Comparison of ENCODE assay signal across 9 cellular contexts in genomic region chr15:69225355-69226027, GRCh38.
DNase-seq lines count a peak whose midpoint lies in the region; ATAC-seq and TF ChIP-seq lines count a peak whose summit lies in the region.
"Had no signal": no experiment of that assay in that cellular context is flagged by ENCODE, and none has a peak within 500 bp of the region (broad histone marks: within the 10 kb centered on the region; RNA-seq: fewer than 3 reads in every experiment).

No MANE protein-coding gene starts in this region.

- no peak overlapping the region for H2AFZ ChIP-seq in HCT116 (ENCODE audit: low read depth, low read length, poor library complexity, severe bottlenecking)
- no peak overlapping the region for H2AFZ ChIP-seq in smooth muscle cell (ENCODE audit: low read depth)

- RAD21 ChIA-PET in HCT116 (lab: Charles Lee; ENCODE audit: low non-redundant PET in 1 of 2, low total read pairs in 2 of 2, uncharacterized antibody in 2 of 2, unreplicated experiment in 2 of 2), result interaction anchor here in 1 of 2 experiments (1.3 kb wide), 1 partner anchor 166 kb away, joined by 5 read pairs; no protein-coding TSS in a partner anchor

- H3K4me3 ChIP-seq in AG04450 (ENCODE audit: low read depth, low read length), result no peak overlapping the region
- no peak overlapping the region for H3K4me3 ChIP-seq in HCT116 (replicated peaks in 1 of 2; ENCODE audit: low read depth in 1 of 2, low read length in 2 of 2)
- no peak overlapping the region for H3K4me3 ChIP-seq in gastrocnemius medialis
- no peak overlapping the region for H3K4me3 ChIP-seq in smooth muscle cell

- H3K4me1 ChIP-seq in HCT116 (ENCODE audit: control insufficient read depth in 1 of 2, insufficient read depth in 2 of 2, low read length in 2 of 2), result no peaks in the 10 kb centered on the region
- peaks cover 0 to 11% of the 10 kb centered on the region in 2 donors for H3K4me1 ChIP-seq in gastrocnemius medialis
- no peaks in the 10 kb centered on the region for H3K4me1 ChIP-seq in smooth muscle cell (ENCODE audit: low read depth)

- ATAC-seq in HCT116 (0 out of 2 replicates have a peak, but pooled peaks have one; percentile 49), gastrocnemius medialis (no peak)

- CTCF ChIA-PET in AG04450 (lab: Charles Lee), result interaction anchor here (1.3 to 8.1 kb wide), 3 partner anchors 64 to 191 kb away, joined by 3 to 70 read pairs (median 11); no protein-coding TSS in a partner anchor
- CTCF ChIA-PET in HCT116 (lab: Charles Lee), result interaction anchor here (0.6 to 2.2 kb wide), 9 partner anchors 10 to 194 kb away, joined by 3 to 10 read pairs (median 4); no protein-coding TSS in a partner anchor

- H3K36me3 ChIP-seq in HCT116 (ENCODE audit: control insufficient read depth in 1 of 2, insufficient read depth in 2 of 2, low read length in 2 of 2), result no peaks in the 10 kb centered on the region
- peaks cover 3 to 5% of the 10 kb centered on the region in 2 donors for H3K36me3 ChIP-seq in gastrocnemius medialis
- H3K36me3 ChIP-seq in smooth muscle cell (ENCODE audit: low read depth), result no peaks in the 10 kb centered on the region

- DNase-seq in AG04450 (ENCODE audit: low read depth, low spot score) (no peak), HCT116 (ENCODE audit: low read depth, low spot score) (peak; percentile 26), SK-N-DZ (ENCODE audit: low spot score) (peak; percentile 26), globus pallidus (ENCODE audit: low spot score) (peak; percentile 41), gastrocnemius medialis (no peak), smooth muscle cell (lab: John Stamatoyannopoulos, UW; ENCODE audit: unreplicated experiment) (no peak), DMS153 treated with DMSO at 0.1 percent for 48 hours (lab: John Stamatoyannopoulos, UW; ENCODE audit: unreplicated experiment) (no peak), 8988T (no peak)
- DNase-seq: T-helper 9 cell had no signal

- WGBS in smooth muscle cell (ENCODE audit: low lambda C conversion rate), result 74% methylated on average over 2 of the region's 2 CpGs

- no TSS peak for BruUV-seq in HCT116 (replicated peaks; lab: Mats Ljungman, UMichigan)

- H3F3A ChIP-seq in smooth muscle cell (ENCODE audit: low read depth), result no peaks in the 10 kb centered on the region

- in situ Hi-C loops in gastrocnemius medialis (cut with MboI; ENCODE audit: low sequenced_read_pairs in 4 of 4), result no loop called here

- no peaks in the 10 kb centered on the region; the same call in 1 of the 2 replicates for H3K9me2 ChIP-seq in HCT116 (ENCODE audit: insufficient read depth)

- intact Hi-C loops in HCT116 (cut with micrococcal nuclease) (loop anchor here (1.0 kb wide), 1 partner anchor 166 kb away; no protein-coding TSS in a partner anchor), gastrocnemius medialis (cut with DNase I; ENCODE audit: low total_unique reads) (loop anchor here (1.0 kb wide), 1 partner anchor 166 kb away; no protein-coding TSS in a partner anchor)

- no peak overlapping the region for H3K27ac ChIP-seq in AG04450 (ENCODE audit: low read depth, low read length)
- no peak overlapping the region for H3K27ac ChIP-seq in HCT116 (ENCODE audit: low read depth, low read length)
- H3K27ac ChIP-seq in gastrocnemius medialis, result no peak overlapping the region
- no peak overlapping the region for H3K27ac ChIP-seq in smooth muscle cell (ENCODE audit: low read depth)

- no peak overlapping the region for H3K9ac ChIP-seq in HCT116 (ENCODE audit: low read length)
- H3K9ac ChIP-seq in smooth muscle cell (ENCODE audit: low read depth), result no peak overlapping the region

- H3K79me2 ChIP-seq in HCT116 (ENCODE audit: insufficient read depth, low read length) (no peaks in the 10 kb centered on the region), smooth muscle cell (ENCODE audit: low read depth) (no peaks in the 10 kb centered on the region)

- no peaks in the 10 kb centered on the region for H3K27me3 ChIP-seq in AG04450 (ENCODE audit: control insufficient read depth, insufficient read depth, low read length)
- H3K27me3 ChIP-seq in HCT116 (ENCODE audit: insufficient read depth, low read length), result no peaks in the 10 kb centered on the region
- H3K27me3 ChIP-seq in gastrocnemius medialis, result no peaks in the 10 kb centered on the region
- no peaks in the 10 kb centered on the region for H3K27me3 ChIP-seq in smooth muscle cell (ENCODE audit: low read depth)

- H3K4me2 ChIP-seq in HCT116 (ENCODE audit: low read length) (no peak overlapping the region), smooth muscle cell (no peak overlapping the region)

- H3K9me3 ChIP-seq in AG04450 (ENCODE audit: control insufficient read depth, insufficient read depth, low read length) (peaks cover 4% of the 10 kb centered on the region), HCT116 (ENCODE audit: control insufficient read depth in 1 of 2, insufficient read depth in 1 of 2, low read depth in 1 of 2, low read length in 2 of 2) (no peaks in the 10 kb centered on the region), gastrocnemius medialis (peaks cover 0 to 6% (median 0%) of the 10 kb centered on the region in 3 donors), smooth muscle cell (replicated peaks; ENCODE audit: low read depth) (no peaks in the 10 kb centered on the region)

- peak; percentile 75 for TF ChIP-seq RAD21 in HCT116 (IDR thresholded peaks at IDR 0.05; ENCODE audit: low read depth)

- TF ChIP-seq CTCF in AG04450 (IDR thresholded peaks at IDR 0.05; ENCODE audit: low read depth, low read length), result peak; percentile 48
- peak; percentile 12 to 56 (median 49); a peak in 4 of 6 replicates for TF ChIP-seq CTCF in HCT116 (IDR thresholded peaks at IDR 0.05 in 2 of 3, conservative IDR thresholded peaks at IDR 0.05 in 1 of 3; ENCODE audit: borderline replicate concordance in 1 of 3, insufficient read depth in 1 of 3, low read depth in 2 of 3, low read length in 2 of 3)
- peak in 1 of 5 experiments; percentile 26 for TF ChIP-seq CTCF in gastrocnemius medialis (IDR thresholded peaks at IDR 0.05 in 4 of 5, conservative IDR thresholded peaks at IDR 0.05 in 1 of 5)
- TF ChIP-seq CTCF in smooth muscle cell (IDR thresholded peaks at IDR 0.05; ENCODE audit: borderline replicate concordance, insufficient read depth, poor library complexity, severe bottlenecking), result no peak

- no peak for TF ChIP-seq POLR2A in HCT116 (IDR thresholded peaks at IDR 0.05; ENCODE audit: borderline replicate concordance, extremely low read depth, insufficient read depth, insufficient read length)
- no peak for TF ChIP-seq POLR2A in gastrocnemius medialis (IDR thresholded peaks at IDR 0.05)

- no peaks in the 10 kb centered on the region for H4K20me1 ChIP-seq in HCT116 (ENCODE audit: insufficient read depth)
- H4K20me1 ChIP-seq in smooth muscle cell (ENCODE audit: low read depth), result no peaks in the 10 kb centered on the region

- POLR2A ChIA-PET in AG04450 (lab: Yijun Ruan, JAX) (no interaction called here), HCT116 (lab: Charles Lee) (interaction anchor here (3.0 kb wide), 1 partner anchor 65 kb away, joined by 9 read pairs; the partner anchor contains the start of gene GLCE)

TF ChIP-seq in HCT116, 20 proteins besides CTCF, POLR2A, EP300 and RAD21 (continues in another document):
- no peak for TF ChIP-seq ZFX (IDR thresholded peaks at IDR 0.05)
- no peak for TF ChIP-seq ZNF274 (IDR thresholded peaks at IDR 0.05; ENCODE audit: low read depth, low read length)
- TF ChIP-seq TCF7L2 (IDR thresholded peaks at IDR 0.05; ENCODE audit: borderline replicate concordance, extremely low read depth, insufficient read depth, insufficient read length), result no peak
- TF ChIP-seq REST (IDR thresholded peaks at IDR 0.05; ENCODE audit: low read depth), result no peak
- TF ChIP-seq ZBTB33 (IDR thresholded peaks at IDR 0.05; ENCODE audit: extremely low read depth, insufficient replicate concordance, low read length), result no peak
- TF ChIP-seq, protein P1, sequence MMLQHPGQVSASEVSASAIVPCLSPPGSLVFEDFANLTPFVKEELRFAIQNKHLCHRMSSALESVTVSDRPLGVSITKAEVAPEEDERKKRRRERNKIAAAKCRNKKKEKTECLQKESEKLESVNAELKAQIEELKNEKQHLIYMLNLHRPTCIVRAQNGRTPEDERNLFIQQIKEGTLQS (IDR thresholded peaks at IDR 0.05), result no peak
- TF ChIP-seq EZH2 (IDR thresholded peaks at IDR 0.05), result no peak

Comparison
In these comparisons a context has a peak if more than half of its experiments do, and no peak if none do; other contexts are left out.
1. DNase-seq: peak in HCT116 (single experiment), SK-N-DZ (single experiment) and globus pallidus (single experiment); none in AG04450 (single experiment), gastrocnemius medialis (0 of 2), smooth muscle cell (single experiment), DMS153 treated with DMSO at 0.1 percent for 48 hours (single experiment) and 8988T (single experiment).